Comparison of ENCODE assay signal across 8 cellular contexts in genomic region chr2:24046930-24047702, GRCh38. TPM values are rescaled to one million over a fixed set of nuclear protein-coding genes. Genes with fewer than 3 reads are reported as not detected.
A peak's percentile ranks its signal among the peaks of the same experiment; 100 is the strongest.
DNase-seq lines count a peak whose midpoint lies in the region; ATAC-seq and TF ChIP-seq lines count a peak whose summit lies in the region.

TSS of gene WDCP (minus strand) at chr2:24047391. CDS start at chr2:24039494, 7,897 bp downstream.

- 1% methylated on average over 25 to 38 of the region's 38 CpGs for WGBS in esophagus squamous epithelium, 2 donors

- peak; percentile 98 for ATAC-seq in GM21737 (IDR thresholded peaks at IDR 0.05; ENCODE audit: unreplicated experiment)

- TF ChIP-seq POLR2A in Peyer's patch (IDR thresholded peaks at IDR 0.05) = peak; percentile 25 to 77
- TF ChIP-seq POLR2A in esophagus squamous epithelium (IDR thresholded peaks at IDR 0.05) = peak in 2 of 4 donors; percentile 54 to 62

- no peak within 1 kb of the TSS for H3K27ac ChIP-seq in KMS-11
- H3K27ac ChIP-seq in Peyer's patch = peak within 1 kb of the TSS; percentile 54 to 75 (median 68)
- peak within 1 kb of the TSS; percentile 61 to 84 (median 78) for H3K27ac ChIP-seq in esophagus squamous epithelium

- H3K79me2 ChIP-seq in KMS-11 (ENCODE audit: insufficient read depth, low read depth) = no peaks in the 10 kb centered on the region

- intact Hi-C loops in esophagus squamous epithelium (cut with DNase I) = no loop called here

- H3K4me2 ChIP-seq in KMS-11 = peak within 1 kb of the TSS; percentile 56

- H3K36me3 ChIP-seq in KMS-11 (ENCODE audit: insufficient read depth) = no peaks in the 10 kb centered on the region
- no peaks in the 10 kb centered on the region for H3K36me3 ChIP-seq in Peyer's patch
- no peaks in the 10 kb centered on the region for H3K36me3 ChIP-seq in esophagus squamous epithelium

- peak within 1 kb of the TSS; percentile 87 for H3K4me3 ChIP-seq in KMS-11 (IDR thresholded peaks at IDR 0.05; ENCODE audit: insufficient read depth, low read depth, low read length)
- H3K4me3 ChIP-seq in Peyer's patch = peak within 1 kb of the TSS; percentile 62 to 87 (median 66)
- H3K4me3 ChIP-seq in esophagus squamous epithelium = peak within 1 kb of the TSS; percentile 53 to 82 (median 74)

- H4K20me1 ChIP-seq in KMS-11 (ENCODE audit: insufficient read depth) = no peaks in the 10 kb centered on the region

- DNase-seq in DMS53 treated with DMSO at 0.1 percent for 48 hours (lab: John Stamatoyannopoulos, UW; ENCODE audit: unreplicated experiment) (peak; percentile 96), Peyer's patch (peak; percentile 91 to 99 (median 97)), esophagus squamous epithelium (lab: John Stamatoyannopoulos, UW) (peak; percentile 95), myocyte (ENCODE audit: low read depth) (peak; percentile 99)
- peak; percentile 92 to 93 for DNase-seq in activated T-cell treated with anti-CD3 and anti-CD28 coated beads, Interleukin-2, amount 50 U/mL, for 48 hours
- DNase-seq in stimulated activated CD8-positive, alpha-beta memory T cell treated with anti-CD3 and anti-CD28 coated beads, Interleukin-7, amount 100 ng/mL, for 48 hours (ENCODE audit: extremely low read depth in 1 of 2, low read depth in 1 of 2) = peak; percentile 82 to 97

- H3K9me3 ChIP-seq in Peyer's patch = no peaks in the 10 kb centered on the region
- no peaks in the 10 kb centered on the region for H3K9me3 ChIP-seq in esophagus squamous epithelium

- H3K27me3 ChIP-seq in KMS-11 (ENCODE audit: insufficient read depth, low read depth) = no peaks in the 10 kb centered on the region
- H3K27me3 ChIP-seq in Peyer's patch = no peaks in the 10 kb centered on the region
- H3K27me3 ChIP-seq in esophagus squamous epithelium = no peaks in the 10 kb centered on the region

- H3K4me1 ChIP-seq in KMS-11 (ENCODE audit: low read depth, poor library complexity, severe bottlenecking) (peaks cover 14% of the 10 kb centered on the region), Peyer's patch (peaks cover 0 to 25% (median 8%) of the 10 kb centered on the region in 4 donors), esophagus squamous epithelium (peaks cover 8 to 52% (median 11%) of the 10 kb centered on the region in 3 donors)

- H2AFZ ChIP-seq in KMS-11 (ENCODE audit: low read depth) = peak within 1 kb of the TSS; percentile 84

- peak within 1 kb of the TSS; percentile 36; the same call in 1 of the 2 replicates for H3K9ac ChIP-seq in KMS-11

- TF ChIP-seq CTCF in KMS-11 (conservative IDR thresholded peaks at IDR 0.05; ENCODE audit: low read depth, low read length) = no peak
- no peak for TF ChIP-seq CTCF in Peyer's patch (IDR thresholded peaks at IDR 0.05)
- peak in 1 of 6 experiments; percentile 15 for TF ChIP-seq CTCF in esophagus squamous epithelium (IDR thresholded peaks at IDR 0.05)

RNA-seq across cellular contexts. Expression of gene WDCP, which starts in this region (rescaled TPM):
- total RNA-seq in Peyer's patch (1 to 10 TPM; 3.3 to 5.8 (median 3.7) TPM), esophagus squamous epithelium (1 to 10 TPM; 2.8 to 4.9 (median 4.0) TPM), myocyte (11.3 and 11.9 TPM in 2 replicates)
- polyA plus RNA-seq in myocyte (2012) = 4.6 TPM
